In genomic region chr1:209830722-209831121, GRCh38 we compare ENCODE assay signal across 1 cellular context.
TF ChIP-seq lines count a peak whose summit lies in the region.

No MANE protein-coding gene starts in this region.

TF ChIP-seq in endothelial cell of umbilical vein, 7 proteins besides CTCF, POLR2A, EP300 and RAD21:
- TF ChIP-seq JUN (IDR thresholded peaks at IDR 0.05; ENCODE audit: borderline replicate concordance, insufficient read depth, insufficient read length, low read depth), result no peak
- TF ChIP-seq MAX (IDR thresholded peaks at IDR 0.05; ENCODE audit: insufficient read depth, insufficient read length), result no peak
- TF ChIP-seq GATA2 (IDR thresholded peaks at IDR 0.05; ENCODE audit: insufficient read depth, insufficient read length, low read depth, low read length), result no peak
- no peak for TF ChIP-seq POLR2AphosphoS5 (IDR thresholded peaks at IDR 0.05; ENCODE audit: insufficient read depth, low read depth, low read length)
- no peak for TF ChIP-seq FOS (IDR thresholded peaks at IDR 0.05; ENCODE audit: borderline replicate concordance, insufficient read depth, low read length)
- TF ChIP-seq MYC (IDR thresholded peaks at IDR 0.05; ENCODE audit: low read depth, low read length), result no peak
- no peak for TF ChIP-seq EZH2 (IDR thresholded peaks at IDR 0.05; ENCODE audit: borderline replicate concordance, low read depth, low read length, severe bottlenecking)
TF ChIP-seq in endothelial cell of umbilical vein: peak in this region for 0.
